ENCODE assay signal across 1 cellular context in genomic region chr20:2276015-2276414, GRCh38.
TF ChIP-seq lines count a peak whose summit lies in the region.

No MANE protein-coding gene starts in this region.

TF ChIP-seq in HepG2, 621 proteins besides CTCF, POLR2A, EP300 and RAD21 (continued from another document and continues in another):
- TF ChIP-seq SMAD3 (CRISPR knock-in tag; IDR thresholded peaks at IDR 0.05) (peak; percentile 46; the same call in 1 of the 2 replicates), MTA3 (CRISPR knock-in tag; IDR thresholded peaks at IDR 0.05) (no peak), ZNF777 (CRISPR knock-in tag; IDR thresholded peaks at IDR 0.05) (no peak), HNRNPUL1 (IDR thresholded peaks at IDR 0.05; ENCODE audit: low read depth, low read length) (no peak), MBNL3 (CRISPR knock-in tag; conservative IDR thresholded peaks at IDR 0.05) (no peak), ZFP91 (CRISPR knock-in tag; IDR thresholded peaks at IDR 0.05; ENCODE audit: borderline replicate concordance) (no peak), ZNF512B (CRISPR knock-in tag; IDR thresholded peaks at IDR 0.05; ENCODE audit: borderline replicate concordance) (no peak), ZNF12 (CRISPR knock-in tag; IDR thresholded peaks at IDR 0.05) (no peak; the same call in 1 of the 2 replicates), ZNF30 (CRISPR knock-in tag; IDR thresholded peaks at IDR 0.05) (no peak), MNT (IDR thresholded peaks at IDR 0.05) (no peak), ZNF225 (CRISPR knock-in tag; IDR thresholded peaks at IDR 0.05) (no peak), SMC3 (IDR thresholded peaks at IDR 0.05; ENCODE audit: low read length) (peak; percentile 37), TARDBP (CRISPR knock-in tag; IDR thresholded peaks at IDR 0.05) (peak; percentile 42; the same call in 1 of the 2 replicates), CEBPZ (IDR thresholded peaks at IDR 0.05; ENCODE audit: low read length) (no peak), ZNF781 (CRISPR knock-in tag; IDR thresholded peaks at IDR 0.05; ENCODE audit: borderline replicate concordance, not compliant biosample characterization) (no peak), ZNF562 (CRISPR knock-in tag; IDR thresholded peaks at IDR 0.05; ENCODE audit: borderline replicate concordance) (no peak), ELF1 (CRISPR knock-in tag; IDR thresholded peaks at IDR 0.05) (no peak), ZNF367 (CRISPR knock-in tag; IDR thresholded peaks at IDR 0.05; ENCODE audit: borderline replicate concordance) (no peak), ZSCAN21 (CRISPR knock-in tag; IDR thresholded peaks at IDR 0.05; ENCODE audit: borderline replicate concordance) (peak; percentile 97), REXO4 (CRISPR knock-in tag; IDR thresholded peaks at IDR 0.05; ENCODE audit: borderline replicate concordance) (no peak), ZNF264 (CRISPR knock-in tag; IDR thresholded peaks at IDR 0.05) (no peak), ZNF816 (CRISPR knock-in tag; IDR thresholded peaks at IDR 0.05; ENCODE audit: borderline replicate concordance) (no peak; the same call in 1 of the 2 replicates), GTF3A (CRISPR knock-in tag; conservative IDR thresholded peaks at IDR 0.05) (no peak), AKNA (CRISPR knock-in tag; IDR thresholded peaks at IDR 0.05; ENCODE audit: borderline replicate concordance) (no peak), WIZ (CRISPR knock-in tag; IDR thresholded peaks at IDR 0.05) (no peak), GATA4 (IDR thresholded peaks at IDR 0.05; ENCODE audit: borderline replicate concordance, low read depth) (no peak), ZFP41 (CRISPR knock-in tag; IDR thresholded peaks at IDR 0.05; ENCODE audit: borderline replicate concordance) (no peak), ZFAT (CRISPR knock-in tag; conservative IDR thresholded peaks at IDR 0.05) (no peak; the same call in 1 of the 2 replicates), ZMAT5 (CRISPR knock-in tag; IDR thresholded peaks at IDR 0.05; ENCODE audit: borderline replicate concordance, low read depth) (no peak), CEBPB (IDR thresholded peaks at IDR 0.05; ENCODE audit: borderline replicate concordance, low read depth, low read length) (peak; percentile 95), RORA (CRISPR knock-in tag; IDR thresholded peaks at IDR 0.05) (no peak), KLF16 (CRISPR knock-in tag; IDR thresholded peaks at IDR 0.05) (0 out of 4 replicates have a peak, but pooled peaks of 1 of the 2 experiments have one; percentile 57), PHF5A (CRISPR knock-in tag; IDR thresholded peaks at IDR 0.05; ENCODE audit: low read depth, unreplicated experiment) (no peak), ZNF281 (CRISPR knock-in tag; IDR thresholded peaks at IDR 0.05; ENCODE audit: borderline replicate concordance) (no peak; the same call in 1 of the 2 replicates), FOXP1 (IDR thresholded peaks at IDR 0.05) (no peak), FOXP1 (CRISPR knock-in tag; IDR thresholded peaks at IDR 0.05) (peak; percentile 57; the same call in 1 of the 2 replicates), GATAD2A (CRISPR knock-in tag; IDR thresholded peaks at IDR 0.05) (peak; percentile 78), THRA (CRISPR knock-in tag; IDR thresholded peaks at IDR 0.05; ENCODE audit: borderline replicate concordance) (peak; percentile 48; the same call in 1 of the 2 replicates), U2AF1 (optimal IDR thresholded peaks at IDR 0.05; ENCODE audit: low read depth, low read length) (no peak), PAF1 (CRISPR knock-in tag; IDR thresholded peaks at IDR 0.05) (no peak), SKI (IDR thresholded peaks at IDR 0.05; ENCODE audit: partially characterized antibody) (peak; percentile 14), SETDB1 (CRISPR knock-in tag; IDR thresholded peaks at IDR 0.05; ENCODE audit: borderline replicate concordance) (no peak)
